In the genomic region with DNA sequence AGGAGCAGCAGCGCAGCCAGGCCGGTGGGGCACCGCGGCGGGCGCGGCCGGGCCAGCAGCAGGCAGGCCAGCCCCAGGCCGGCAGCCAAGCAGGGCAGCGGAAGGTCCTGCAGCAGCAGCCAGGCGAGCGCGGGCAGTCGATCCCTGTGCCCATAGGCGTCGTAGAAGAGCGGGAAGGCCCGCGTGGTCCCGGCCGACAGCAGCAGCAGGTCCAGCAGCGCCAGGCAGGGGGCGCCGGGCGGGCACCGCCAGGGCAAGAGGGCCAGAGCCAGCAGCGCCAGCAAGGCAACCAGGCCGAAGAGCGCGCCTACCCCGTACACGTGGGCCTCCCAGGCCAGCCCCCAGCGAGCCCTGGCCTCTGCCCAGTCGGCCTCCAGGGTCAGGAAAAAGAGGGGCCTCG, we compare ENCODE assay signal across 1 cellular context.
A peak's percentile ranks its signal among the peaks of the same experiment; 100 is the strongest.
TF ChIP-seq lines count a peak whose summit lies in the region.

No MANE protein-coding gene starts in this region.

TF ChIP-seq in HepG2, 621 proteins besides CTCF, POLR2A, EP300 and RAD21 (continues in another document):
- TF ChIP-seq ZNF577 (CRISPR knock-in tag; IDR thresholded peaks at IDR 0.05; ENCODE audit: borderline replicate concordance, low read depth): no peak
- TF ChIP-seq STAG1 (CRISPR knock-in tag; IDR thresholded peaks at IDR 0.05): peak; percentile 30; the same call in 1 of the 2 replicates
- TF ChIP-seq, protein P1, sequence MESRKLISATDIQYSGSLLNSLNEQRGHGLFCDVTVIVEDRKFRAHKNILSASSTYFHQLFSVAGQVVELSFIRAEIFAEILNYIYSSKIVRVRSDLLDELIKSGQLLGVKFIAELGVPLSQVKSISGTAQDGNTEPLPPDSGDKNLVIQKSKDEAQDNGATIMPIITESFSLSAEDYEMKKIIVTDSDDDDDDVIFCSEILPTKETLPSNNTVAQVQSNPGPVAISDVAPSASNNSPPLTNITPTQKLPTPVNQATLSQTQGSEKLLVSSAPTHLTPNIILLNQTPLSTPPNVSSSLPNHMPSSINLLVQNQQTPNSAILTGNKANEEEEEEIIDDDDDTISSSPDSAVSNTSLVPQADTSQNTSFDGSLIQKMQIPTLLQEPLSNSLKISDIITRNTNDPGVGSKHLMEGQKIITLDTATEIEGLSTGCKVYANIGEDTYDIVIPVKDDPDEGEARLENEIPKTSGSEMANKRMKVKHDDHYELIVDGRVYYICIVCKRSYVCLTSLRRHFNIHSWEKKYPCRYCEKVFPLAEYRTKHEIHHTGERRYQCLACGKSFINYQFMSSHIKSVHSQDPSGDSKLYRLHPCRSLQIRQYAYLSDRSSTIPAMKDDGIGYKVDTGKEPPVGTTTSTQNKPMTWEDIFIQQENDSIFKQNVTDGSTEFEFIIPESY (CRISPR knock-in tag; IDR thresholded peaks at IDR 0.05): peak; percentile 89
- no peak for TF ChIP-seq ZNF326 (CRISPR knock-in tag; IDR thresholded peaks at IDR 0.05; ENCODE audit: borderline replicate concordance)
- no peak for TF ChIP-seq EEA1 (CRISPR knock-in tag; IDR thresholded peaks at IDR 0.05; ENCODE audit: borderline replicate concordance)
- TF ChIP-seq, protein P2, sequence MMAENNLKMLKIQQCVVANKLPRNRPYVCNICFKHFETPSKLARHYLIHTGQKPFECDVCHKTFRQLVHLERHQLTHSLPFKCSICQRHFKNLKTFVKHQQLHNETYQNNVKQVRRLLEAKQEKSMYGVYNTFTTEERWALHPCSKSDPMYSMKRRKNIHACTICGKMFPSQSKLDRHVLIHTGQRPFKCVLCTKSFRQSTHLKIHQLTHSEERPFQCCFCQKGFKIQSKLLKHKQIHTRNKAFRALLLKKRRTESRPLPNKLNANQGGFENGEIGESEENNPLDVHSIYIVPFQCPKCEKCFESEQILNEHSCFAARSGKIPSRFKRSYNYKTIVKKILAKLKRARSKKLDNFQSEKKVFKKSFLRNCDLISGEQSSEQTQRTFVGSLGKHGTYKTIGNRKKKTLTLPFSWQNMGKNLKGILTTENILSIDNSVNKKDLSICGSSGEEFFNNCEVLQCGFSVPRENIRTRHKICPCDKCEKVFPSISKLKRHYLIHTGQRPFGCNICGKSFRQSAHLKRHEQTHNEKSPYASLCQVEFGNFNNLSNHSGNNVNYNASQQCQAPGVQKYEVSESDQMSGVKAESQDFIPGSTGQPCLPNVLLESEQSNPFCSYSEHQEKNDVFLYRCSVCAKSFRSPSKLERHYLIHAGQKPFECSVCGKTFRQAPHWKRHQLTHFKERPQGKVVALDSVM (CRISPR knock-in tag; IDR thresholded peaks at IDR 0.05): peak; percentile 45; the same call in 1 of the 2 replicates
- 0 out of 2 replicates have a peak, but pooled peaks have one; percentile 26 for TF ChIP-seq TMF1 (CRISPR knock-in tag; IDR thresholded peaks at IDR 0.05; ENCODE audit: low read depth)
- TF ChIP-seq HNRNPL (IDR thresholded peaks at IDR 0.05; ENCODE audit: low read depth, low read length): 0 out of 2 replicates have a peak, but pooled peaks have one; percentile 24
- TF ChIP-seq HOXD1 (CRISPR knock-in tag; IDR thresholded peaks at IDR 0.05): 0 out of 2 replicates have a peak, but pooled peaks have one; percentile 32
- peak; percentile 55; the same call in 1 of the 2 replicates for TF ChIP-seq ZFY (CRISPR knock-in tag; IDR thresholded peaks at IDR 0.05)
- TF ChIP-seq TCF7L2 (IDR thresholded peaks at IDR 0.05; ENCODE audit: low read depth, low read length): no peak
- TF ChIP-seq HNRNPK (IDR thresholded peaks at IDR 0.05; ENCODE audit: low read depth, low read length, poor library complexity, severe bottlenecking): no peak
- TF ChIP-seq, protein P3, sequence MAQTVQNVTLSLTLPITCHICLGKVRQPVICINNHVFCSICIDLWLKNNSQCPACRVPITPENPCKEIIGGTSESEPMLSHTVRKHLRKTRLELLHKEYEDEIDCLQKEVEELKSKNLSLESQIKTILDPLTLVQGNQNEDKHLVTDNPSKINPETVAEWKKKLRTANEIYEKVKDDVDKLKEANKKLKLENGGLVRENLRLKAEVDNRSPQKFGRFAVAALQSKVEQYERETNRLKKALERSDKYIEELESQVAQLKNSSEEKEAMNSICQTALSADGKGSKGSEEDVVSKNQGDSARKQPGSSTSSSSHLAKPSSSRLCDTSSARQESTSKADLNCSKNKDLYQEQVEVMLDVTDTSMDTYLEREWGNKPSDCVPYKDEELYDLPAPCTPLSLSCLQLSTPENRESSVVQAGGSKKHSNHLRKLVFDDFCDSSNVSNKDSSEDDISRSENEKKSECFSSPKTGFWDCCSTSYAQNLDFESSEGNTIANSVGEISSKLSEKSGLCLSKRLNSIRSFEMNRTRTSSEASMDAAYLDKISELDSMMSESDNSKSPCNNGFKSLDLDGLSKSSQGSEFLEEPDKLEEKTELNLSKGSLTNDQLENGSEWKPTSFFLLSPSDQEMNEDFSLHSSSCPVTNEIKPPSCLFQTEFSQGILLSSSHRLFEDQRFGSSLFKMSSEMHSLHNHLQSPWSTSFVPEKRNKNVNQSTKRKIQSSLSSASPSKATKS (CRISPR knock-in tag; IDR thresholded peaks at IDR 0.05): no peak
- no peak for TF ChIP-seq MTA1 (CRISPR knock-in tag; IDR thresholded peaks at IDR 0.05; ENCODE audit: borderline replicate concordance)
- peak; percentile 57; the same call in 1 of the 2 replicates for TF ChIP-seq CCDC6 (CRISPR knock-in tag; IDR thresholded peaks at IDR 0.05)
- no peak for TF ChIP-seq ZNF547 (CRISPR knock-in tag; IDR thresholded peaks at IDR 0.05)
- TF ChIP-seq, protein P4, sequence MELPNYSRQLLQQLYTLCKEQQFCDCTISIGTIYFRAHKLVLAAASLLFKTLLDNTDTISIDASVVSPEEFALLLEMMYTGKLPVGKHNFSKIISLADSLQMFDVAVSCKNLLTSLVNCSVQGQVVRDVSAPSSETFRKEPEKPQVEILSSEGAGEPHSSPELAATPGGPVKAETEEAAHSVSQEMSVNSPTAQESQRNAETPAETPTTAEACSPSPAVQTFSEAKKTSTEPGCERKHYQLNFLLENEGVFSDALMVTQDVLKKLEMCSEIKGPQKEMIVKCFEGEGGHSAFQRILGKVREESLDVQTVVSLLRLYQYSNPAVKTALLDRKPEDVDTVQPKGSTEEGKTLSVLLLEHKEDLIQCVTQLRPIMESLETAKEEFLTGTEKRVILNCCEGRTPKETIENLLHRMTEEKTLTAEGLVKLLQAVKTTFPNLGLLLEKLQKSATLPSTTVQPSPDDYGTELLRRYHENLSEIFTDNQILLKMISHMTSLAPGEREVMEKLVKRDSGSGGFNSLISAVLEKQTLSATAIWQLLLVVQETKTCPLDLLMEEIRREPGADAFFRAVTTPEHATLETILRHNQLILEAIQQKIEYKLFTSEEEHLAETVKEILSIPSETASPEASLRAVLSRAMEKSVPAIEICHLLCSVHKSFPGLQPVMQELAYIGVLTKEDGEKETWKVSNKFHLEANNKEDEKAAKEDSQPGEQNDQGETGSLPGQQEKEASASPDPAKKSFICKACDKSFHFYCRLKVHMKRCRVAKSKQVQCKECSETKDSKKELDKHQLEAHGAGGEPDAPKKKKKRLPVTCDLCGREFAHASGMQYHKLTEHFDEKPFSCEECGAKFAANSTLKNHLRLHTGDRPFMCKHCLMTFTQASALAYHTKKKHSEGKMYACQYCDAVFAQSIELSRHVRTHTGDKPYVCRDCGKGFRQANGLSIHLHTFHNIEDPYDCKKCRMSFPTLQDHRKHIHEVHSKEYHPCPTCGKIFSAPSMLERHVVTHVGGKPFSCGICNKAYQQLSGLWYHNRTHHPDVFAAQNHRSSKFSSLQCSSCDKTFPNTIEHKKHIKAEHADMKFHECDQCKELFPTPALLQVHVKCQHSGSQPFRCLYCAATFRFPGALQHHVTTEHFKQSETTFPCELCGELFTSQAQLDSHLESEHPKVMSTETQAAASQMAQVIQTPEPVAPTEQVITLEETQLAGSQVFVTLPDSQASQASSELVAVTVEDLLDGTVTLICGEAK (IDR thresholded peaks at IDR 0.05): no peak
- TF ChIP-seq, protein P4 (CRISPR knock-in tag; IDR thresholded peaks at IDR 0.05): peak; percentile 42; the same call in 1 of the 2 replicates
- peak; percentile 33; the same call in 1 of the 2 replicates for TF ChIP-seq SALL1 (CRISPR knock-in tag; IDR thresholded peaks at IDR 0.05)
- TF ChIP-seq, protein P5, sequence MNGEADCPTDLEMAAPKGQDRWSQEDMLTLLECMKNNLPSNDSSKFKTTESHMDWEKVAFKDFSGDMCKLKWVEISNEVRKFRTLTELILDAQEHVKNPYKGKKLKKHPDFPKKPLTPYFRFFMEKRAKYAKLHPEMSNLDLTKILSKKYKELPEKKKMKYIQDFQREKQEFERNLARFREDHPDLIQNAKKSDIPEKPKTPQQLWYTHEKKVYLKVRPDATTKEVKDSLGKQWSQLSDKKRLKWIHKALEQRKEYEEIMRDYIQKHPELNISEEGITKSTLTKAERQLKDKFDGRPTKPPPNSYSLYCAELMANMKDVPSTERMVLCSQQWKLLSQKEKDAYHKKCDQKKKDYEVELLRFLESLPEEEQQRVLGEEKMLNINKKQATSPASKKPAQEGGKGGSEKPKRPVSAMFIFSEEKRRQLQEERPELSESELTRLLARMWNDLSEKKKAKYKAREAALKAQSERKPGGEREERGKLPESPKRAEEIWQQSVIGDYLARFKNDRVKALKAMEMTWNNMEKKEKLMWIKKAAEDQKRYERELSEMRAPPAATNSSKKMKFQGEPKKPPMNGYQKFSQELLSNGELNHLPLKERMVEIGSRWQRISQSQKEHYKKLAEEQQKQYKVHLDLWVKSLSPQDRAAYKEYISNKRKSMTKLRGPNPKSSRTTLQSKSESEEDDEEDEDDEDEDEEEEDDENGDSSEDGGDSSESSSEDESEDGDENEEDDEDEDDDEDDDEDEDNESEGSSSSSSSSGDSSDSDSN (CRISPR knock-in tag; IDR thresholded peaks at IDR 0.05): peak; percentile 20; the same call in 1 of the 2 replicates
- no peak for TF ChIP-seq TBP (CRISPR knock-in tag; IDR thresholded peaks at IDR 0.05)
- TF ChIP-seq ASH2L (IDR thresholded peaks at IDR 0.05; ENCODE audit: insufficient read length, low read depth, low read length): no peak
- TF ChIP-seq, protein P6, sequence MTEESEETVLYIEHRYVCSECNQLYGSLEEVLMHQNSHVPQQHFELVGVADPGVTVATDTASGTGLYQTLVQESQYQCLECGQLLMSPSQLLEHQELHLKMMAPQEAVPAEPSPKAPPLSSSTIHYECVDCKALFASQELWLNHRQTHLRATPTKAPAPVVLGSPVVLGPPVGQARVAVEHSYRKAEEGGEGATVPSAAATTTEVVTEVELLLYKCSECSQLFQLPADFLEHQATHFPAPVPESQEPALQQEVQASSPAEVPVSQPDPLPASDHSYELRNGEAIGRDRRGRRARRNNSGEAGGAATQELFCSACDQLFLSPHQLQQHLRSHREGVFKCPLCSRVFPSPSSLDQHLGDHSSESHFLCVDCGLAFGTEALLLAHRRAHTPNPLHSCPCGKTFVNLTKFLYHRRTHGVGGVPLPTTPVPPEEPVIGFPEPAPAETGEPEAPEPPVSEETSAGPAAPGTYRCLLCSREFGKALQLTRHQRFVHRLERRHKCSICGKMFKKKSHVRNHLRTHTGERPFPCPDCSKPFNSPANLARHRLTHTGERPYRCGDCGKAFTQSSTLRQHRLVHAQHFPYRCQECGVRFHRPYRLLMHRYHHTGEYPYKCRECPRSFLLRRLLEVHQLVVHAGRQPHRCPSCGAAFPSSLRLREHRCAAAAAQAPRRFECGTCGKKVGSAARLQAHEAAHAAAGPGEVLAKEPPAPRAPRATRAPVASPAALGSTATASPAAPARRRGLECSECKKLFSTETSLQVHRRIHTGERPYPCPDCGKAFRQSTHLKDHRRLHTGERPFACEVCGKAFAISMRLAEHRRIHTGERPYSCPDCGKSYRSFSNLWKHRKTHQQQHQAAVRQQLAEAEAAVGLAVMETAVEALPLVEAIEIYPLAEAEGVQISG (CRISPR knock-in tag; IDR thresholded peaks at IDR 0.05): 0 out of 2 replicates have a peak, but pooled peaks have one; percentile 27
- TF ChIP-seq PRMT3 (CRISPR knock-in tag; IDR thresholded peaks at IDR 0.05; ENCODE audit: borderline replicate concordance, low read depth): peak; percentile 67; the same call in 1 of the 2 replicates
- peak; percentile 68; the same call in 1 of the 2 replicates for TF ChIP-seq RNF2 (conservative IDR thresholded peaks at IDR 0.05; ENCODE audit: low read depth)
- TF ChIP-seq ZNF768 (CRISPR knock-in tag; IDR thresholded peaks at IDR 0.05): peak; percentile 35; the same call in 1 of the 2 replicates
- TF ChIP-seq, protein P7, sequence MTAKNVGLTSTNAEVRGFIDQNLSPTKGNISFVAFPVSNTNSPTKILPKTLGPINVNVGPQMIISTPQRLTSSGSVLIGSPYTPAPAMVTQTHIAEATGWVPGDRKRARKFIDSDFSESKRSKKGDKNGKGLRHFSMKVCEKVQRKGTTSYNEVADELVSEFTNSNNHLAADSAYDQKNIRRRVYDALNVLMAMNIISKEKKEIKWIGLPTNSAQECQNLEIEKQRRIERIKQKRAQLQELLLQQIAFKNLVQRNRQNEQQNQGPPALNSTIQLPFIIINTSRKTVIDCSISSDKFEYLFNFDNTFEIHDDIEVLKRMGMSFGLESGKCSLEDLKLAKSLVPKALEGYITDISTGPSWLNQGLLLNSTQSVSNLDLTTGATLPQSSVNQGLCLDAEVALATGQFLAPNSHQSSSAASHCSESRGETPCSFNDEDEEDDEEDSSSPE (CRISPR knock-in tag; IDR thresholded peaks at IDR 0.05): peak; percentile 82
- TF ChIP-seq ZSCAN29 (CRISPR knock-in tag; conservative IDR thresholded peaks at IDR 0.05): no peak
- no peak for TF ChIP-seq HNRNPH1 (optimal IDR thresholded peaks at IDR 0.05; ENCODE audit: low read depth, low read length)
- TF ChIP-seq CEBPG (CRISPR knock-in tag; IDR thresholded peaks at IDR 0.05): no peak
- TF ChIP-seq SMC3 (IDR thresholded peaks at IDR 0.05; ENCODE audit: low read length): no peak
